ENCODE assay signal across 27 cellular contexts in genomic region chrX:24657671-24658410, GRCh38. TPM values are rescaled to one million over a fixed set of nuclear protein-coding genes. Genes with fewer than 3 reads are reported as not detected.
A peak's percentile ranks its signal among the peaks of the same experiment; 100 is the strongest.
DNase-seq lines count a peak whose midpoint lies in the region; ATAC-seq and TF ChIP-seq lines count a peak whose summit lies in the region.
"Had no signal": no experiment of that assay in that cellular context is flagged by ENCODE, and none has a peak within 500 bp of the region (broad histone marks: within the 10 kb centered on the region; RNA-seq: fewer than 3 reads in every experiment).

No MANE protein-coding gene starts in this region.

- intact Hi-C loops in upper lobe of right lung (cut with DNase I), result no loop called here

- H3K4me1 ChIP-seq in smooth muscle cell (ENCODE audit: low read depth), result peaks cover 20% of the 10 kb centered on the region
- H3K4me1 ChIP-seq in gastroesophageal sphincter, result no peaks in the 10 kb centered on the region
- no peaks in the 10 kb centered on the region for H3K4me1 ChIP-seq in upper lobe of right lung
- H3K4me1 ChIP-seq: parathyroid adenoma, suprapubic skin, upper lobe of left lung had no signal

- H3K79me2 ChIP-seq in smooth muscle cell (ENCODE audit: low read depth), result no peaks in the 10 kb centered on the region
- H3K79me2 ChIP-seq: parathyroid adenoma had no signal

- peak overlapping the region; percentile 5 for H2AFZ ChIP-seq in smooth muscle cell (ENCODE audit: low read depth)
- H2AFZ ChIP-seq: parathyroid adenoma had no signal

- ATAC-seq in gastroesophageal sphincter (no peak), upper lobe of right lung (no peak)
- ATAC-seq: activated T-cell treated with anti-CD3 and anti-CD28 coated beads, Interleukin-2, amount 50 U/mL, for 72 hours; left lobe of liver had no signal

- H3K27me3 ChIP-seq in smooth muscle cell (ENCODE audit: low read depth), result no peaks in the 10 kb centered on the region
- no peaks in the 10 kb centered on the region for H3K27me3 ChIP-seq in gastroesophageal sphincter
- H3K27me3 ChIP-seq in upper lobe of right lung, result no peaks in the 10 kb centered on the region
- H3K27me3 ChIP-seq: suprapubic skin, upper lobe of left lung had no signal

- no peak overlapping the region for H3K9ac ChIP-seq in smooth muscle cell (ENCODE audit: low read depth)
- H3K9ac ChIP-seq: parathyroid adenoma had no signal

- DNase-seq in NCI-H524 (lab: John Stamatoyannopoulos, UW) (peak; percentile 4 to 66), NCI-H524 treated with DMSO at 0.1 percent for 48 hours (lab: John Stamatoyannopoulos, UW) (no peak), NCI-H1105 treated with DMSO at 0.1 percent for 48 hours (lab: John Stamatoyannopoulos, UW) (peak; percentile 72), NCI-H82 treated with DMSO at 0.1 percent for 48 hours (lab: John Stamatoyannopoulos, UW; ENCODE audit: unreplicated experiment) (peak; percentile 21), smooth muscle cell (lab: John Stamatoyannopoulos, UW; ENCODE audit: unreplicated experiment) (no peak), SKM-1 treated with dmso at 0.1 percent for 144 hours (lab: John Stamatoyannopoulos, UW; ENCODE audit: unreplicated experiment) (no peak), upper lobe of right lung (no peak)
- DNase-seq: activated CD4-positive, alpha-beta T cell treated with anti-CD3 and anti-CD28 coated beads, Interleukin-2, amount 50 U/mL, for 48 hours; activated naive CD4-positive, alpha-beta T cell; activated T-cell treated with anti-CD3 and anti-CD28 coated beads, Interleukin-2, amount 50 U/mL, for 72 hours; AML-193; CD4-positive, CD25-positive, alpha-beta regulatory T cell; central memory CD4-positive, alpha-beta T cell; EL; glutamatergic neuron; NCI-H187 treated with DMSO at 0.1 percent for 48 hours; NCI-H345; nephron progenitor cell; small intestine; stimulated activated naive CD4-positive, alpha-beta T cell treated with Interleukin-2 at 50 U/mL for 16 hours; upper lobe of left lung had no signal

- H3K27ac ChIP-seq in smooth muscle cell (ENCODE audit: low read depth) (no peak overlapping the region), gastroesophageal sphincter (no peak overlapping the region), upper lobe of right lung (no peak overlapping the region)
- H3K27ac ChIP-seq: HL-60, parathyroid adenoma, RWPE1, suprapubic skin, upper lobe of left lung had no signal

- no peak for TF ChIP-seq POLR2A in gastroesophageal sphincter (IDR thresholded peaks at IDR 0.05)

- peak overlapping the region; percentile 33 for H3K4me2 ChIP-seq in smooth muscle cell

- TF ChIP-seq CTCF in smooth muscle cell (IDR thresholded peaks at IDR 0.05; ENCODE audit: borderline replicate concordance, insufficient read depth, poor library complexity, severe bottlenecking) (no peak), gastroesophageal sphincter (IDR thresholded peaks at IDR 0.05) (no peak), upper lobe of right lung (IDR thresholded peaks at IDR 0.05) (no peak)

- no peaks in the 10 kb centered on the region for H4K20me1 ChIP-seq in smooth muscle cell (ENCODE audit: low read depth)

- no peak overlapping the region for H3K4me3 ChIP-seq in smooth muscle cell
- no peak overlapping the region for H3K4me3 ChIP-seq in gastroesophageal sphincter
- no peak overlapping the region for H3K4me3 ChIP-seq in upper lobe of right lung
- H3K4me3 ChIP-seq: suprapubic skin, upper lobe of left lung had no signal

- H3F3A ChIP-seq in smooth muscle cell (ENCODE audit: low read depth), result peaks cover 4% of the 10 kb centered on the region

- no peaks in the 10 kb centered on the region for H3K9me3 ChIP-seq in smooth muscle cell (replicated peaks; ENCODE audit: low read depth)
- no peaks in the 10 kb centered on the region for H3K9me3 ChIP-seq in gastroesophageal sphincter
- no peaks in the 10 kb centered on the region for H3K9me3 ChIP-seq in upper lobe of right lung
- H3K9me3 ChIP-seq: suprapubic skin, upper lobe of left lung had no signal

- no peak for TF ChIP-seq EP300 in gastroesophageal sphincter (IDR thresholded peaks at IDR 0.05)

- 46% methylated on average over 6 of the region's 6 CpGs for WGBS in smooth muscle cell (ENCODE audit: low lambda C conversion rate)
- WGBS in gastroesophageal sphincter (ENCODE audit: low coverage in 1 of 2), 2 donors, result 74 to 77% methylated on average over 3 to 5 of the region's 6 CpGs

- no peaks in the 10 kb centered on the region for H3K36me3 ChIP-seq in smooth muscle cell (ENCODE audit: low read depth)
- no peaks in the 10 kb centered on the region for H3K36me3 ChIP-seq in gastroesophageal sphincter
- no peaks in the 10 kb centered on the region for H3K36me3 ChIP-seq in upper lobe of right lung
- H3K36me3 ChIP-seq: suprapubic skin, upper lobe of left lung had no signal

RNA-seq across cellular contexts. Expression of gene PCYT1B, which starts 10.7 kb away (rescaled TPM):
- total RNA-seq in smooth muscle cell, result 9.4 and 12.0 TPM in 2 replicates
- 4.2 and 5.1 TPM in 2 replicates for polyA plus RNA-seq in smooth muscle cell
- total RNA-seq in gastroesophageal sphincter, result 10 to 100 TPM in 1 of 4 donors, 1 to 10 TPM in 3; 1.6 to 12.5 (median 4.6) TPM
- total RNA-seq in upper lobe of right lung, result 0.14 TPM

RNA-seq across cellular contexts. Expression of gene POLA1, which starts 35.9 kb away (rescaled TPM):
- total RNA-seq in smooth muscle cell, result 11.7 and 16.6 TPM in 2 replicates
- 5.4 and 5.8 TPM in 2 replicates for polyA plus RNA-seq in smooth muscle cell
- 10 to 100 TPM; 12.0 to 15.6 (median 12.5) TPM for total RNA-seq in gastroesophageal sphincter
- 11.1 TPM for total RNA-seq in upper lobe of right lung

Comparison
In these comparisons a context has a peak if more than half of its experiments do, and no peak if none do; other contexts are left out.
1. DNase-seq: peak in NCI-H524 (2 of 2), NCI-H1105 treated with DMSO at 0.1 percent for 48 hours (single experiment) and NCI-H82 treated with DMSO at 0.1 percent for 48 hours (single experiment); none in NCI-H524 treated with DMSO at 0.1 percent for 48 hours (single experiment), smooth muscle cell (single experiment), SKM-1 treated with dmso at 0.1 percent for 144 hours (single experiment) and upper lobe of right lung (single experiment).